In genomic region chr1:155195201-155196102, GRCh38 we compare ENCODE assay signal across 1 cellular context.
TF ChIP-seq lines count a peak whose summit lies in the region.

No MANE protein-coding gene starts in this region.

TF ChIP-seq in IMR-90, 13 proteins besides CTCF, POLR2A, EP300 and RAD21:
- TF ChIP-seq RCOR1 (IDR thresholded peaks at IDR 0.05; ENCODE audit: insufficient replicate concordance, low read length) (no peak), ELK1 (IDR thresholded peaks at IDR 0.05; ENCODE audit: borderline replicate concordance, low read depth, low read length) (no peak), SMC3 (IDR thresholded peaks at IDR 0.05; ENCODE audit: low read depth, low read length) (no peak), CHD1 (IDR thresholded peaks at IDR 0.05; ENCODE audit: low read depth, low read length) (no peak), RFX5 (IDR thresholded peaks at IDR 0.05; ENCODE audit: low read depth, low read length) (no peak), MAZ (IDR thresholded peaks at IDR 0.05; ENCODE audit: borderline replicate concordance, low read depth, low read length) (no peak), USF2 (IDR thresholded peaks at IDR 0.05; ENCODE audit: low read depth, low read length) (no peak), CEBPB (IDR thresholded peaks at IDR 0.05; ENCODE audit: low read depth, low read length) (no peak), MXI1 (IDR thresholded peaks at IDR 0.05; ENCODE audit: borderline replicate concordance, low read depth, low read length) (no peak), FOS (IDR thresholded peaks at IDR 0.05; ENCODE audit: low read depth, low read length) (no peak), NFE2L2 (IDR thresholded peaks at IDR 0.05; ENCODE audit: low read depth, low read length) (no peak), BHLHE40 (IDR thresholded peaks at IDR 0.05; ENCODE audit: low read depth, low read length) (no peak), MAFK (IDR thresholded peaks at IDR 0.05; ENCODE audit: low read depth, low read length) (no peak)
